ENCODE assay signal across 1 cellular context in genomic region chr10:72259491-72260214, GRCh38.
TF ChIP-seq lines count a peak whose summit lies in the region.

No MANE protein-coding gene starts in this region.

TF ChIP-seq in H1, 55 proteins besides CTCF, POLR2A, EP300 and RAD21 (continued from another document):
- no peak for TF ChIP-seq YY1 (IDR thresholded peaks at IDR 0.05; ENCODE audit: low read depth, low read length)
- TF ChIP-seq SP2 (IDR thresholded peaks at IDR 0.05; ENCODE audit: low read length) = no peak
- TF ChIP-seq PHF8 (conservative IDR thresholded peaks at IDR 0.05; ENCODE audit: low read depth, low read length) = no peak
- TF ChIP-seq SIRT6 (IDR thresholded peaks at IDR 0.05; ENCODE audit: low read length) = no peak
- TF ChIP-seq BCL11A (IDR thresholded peaks at IDR 0.05; ENCODE audit: low read depth in 2 of 2, low read length in 2 of 2) = no peak
- no peak for TF ChIP-seq SRF (IDR thresholded peaks at IDR 0.05; ENCODE audit: low read depth, low read length)
TF ChIP-seq in H1: peak in this region for 0.
